15 cellular contexts compared by ENCODE assay signal in genomic region chr14:63705561-63706070, GRCh38.
DNase-seq lines count a peak whose midpoint lies in the region; ATAC-seq and TF ChIP-seq lines count a peak whose summit lies in the region.
"Had no signal": no experiment of that assay in that cellular context is flagged by ENCODE, and none has a peak within 500 bp of the region (broad histone marks: within the 10 kb centered on the region; RNA-seq: fewer than 3 reads in every experiment).

No MANE protein-coding gene starts in this region.

- H3K4me3 ChIP-seq in DOHH2 (ENCODE audit: low read length) (no peak overlapping the region; the same call in 1 of the 2 replicates), OCI-LY1 (ENCODE audit: low read depth, low read length, poor library complexity, severe bottlenecking) (no peak overlapping the region)

- H3F3A ChIP-seq in DOHH2 (ENCODE audit: control insufficient read depth, insufficient read depth), result peaks cover 4% of the 10 kb centered on the region; the same call in 1 of the 2 replicates
- H3F3A ChIP-seq in OCI-LY1 (ENCODE audit: insufficient read depth, low read length), result no peaks in the 10 kb centered on the region

- ATAC-seq in GM19438 (IDR thresholded peaks at IDR 0.05; ENCODE audit: low read depth, unreplicated experiment), result peak; percentile 59
- peak; percentile 49 for ATAC-seq in HG02852 (IDR thresholded peaks at IDR 0.05; ENCODE audit: unreplicated experiment)
- ATAC-seq: SK-N-SH treated with all-trans-retinoic acid at 6 μM for 48 hours had no signal

- TF ChIP-seq CTCF in DOHH2 (IDR thresholded peaks at IDR 0.05; ENCODE audit: low read depth, low read length, poor library complexity, severe bottlenecking) (no peak), OCI-LY1 (IDR thresholded peaks at IDR 0.05; ENCODE audit: low read length) (no peak)

- peaks cover 94% of the 10 kb centered on the region for H3K4me1 ChIP-seq in DOHH2 (ENCODE audit: control insufficient read depth, low read length)
- peaks cover 62% of the 10 kb centered on the region for H3K4me1 ChIP-seq in OCI-LY1 (ENCODE audit: insufficient read depth, low read length, severe bottlenecking)

- DNase-seq in NCI-H524 (lab: John Stamatoyannopoulos, UW) (no peak), NCI-H2227 (lab: John Stamatoyannopoulos, UW; ENCODE audit: unreplicated experiment) (no peak)
- DNase-seq in stimulated activated CD4-positive, alpha-beta T cell treated with anti-CD3 and anti-CD28 coated beads, Interleukin-4, amount 100 ng/mL, for 24 hours, result no peak
- DNase-seq in stimulated activated naive CD4-positive, alpha-beta T cell treated with Interleukin-2 at 50 U/mL for 16 hours (lab: John Stamatoyannopoulos, UW), result no peak
- DNase-seq: activated T-cell treated with anti-CD3 and anti-CD28 coated beads for 4 hours, amygdala, dermis blood vessel endothelial cell, DMS 273 treated with DMSO at 0.1 percent for 48 hours, posterior cingulate gyrus had no signal

- H3K27ac ChIP-seq in DOHH2 (ENCODE audit: low read depth, low read length) (no peak overlapping the region), OCI-LY1 (ENCODE audit: low read depth, low read length, poor library complexity, severe bottlenecking) (peak overlapping the region; percentile 14)
- H3K27ac ChIP-seq: HL-60 had no signal

- H3K9me2 ChIP-seq in DOHH2 (replicated peaks; ENCODE audit: control insufficient read depth, low read length), result no peaks in the 10 kb centered on the region
- H3K9me2 ChIP-seq in OCI-LY1 (ENCODE audit: low read depth, low read length), result no peaks in the 10 kb centered on the region

- H2AFZ ChIP-seq in OCI-LY1 (ENCODE audit: low read length), result no peak overlapping the region

- H4K20me1 ChIP-seq in DOHH2 (ENCODE audit: control insufficient read depth, insufficient read depth, low read depth, low read length) (peaks cover 3% of the 10 kb centered on the region; the same call in 1 of the 2 replicates), OCI-LY1 (ENCODE audit: insufficient read depth, low read length) (no peaks in the 10 kb centered on the region)

- H3K36me3 ChIP-seq in DOHH2 (ENCODE audit: control insufficient read depth, low read length) (peaks cover 72% of the 10 kb centered on the region), OCI-LY1 (ENCODE audit: insufficient read depth, low read length) (peaks cover 29% of the 10 kb centered on the region)

- no peaks in the 10 kb centered on the region for H3K9me3 ChIP-seq in DOHH2 (ENCODE audit: control insufficient read depth, insufficient read depth, low read length)
- no peaks in the 10 kb centered on the region; the same call in 1 of the 2 replicates for H3K9me3 ChIP-seq in OCI-LY1 (ENCODE audit: low read length)

- no peak overlapping the region for H3K9ac ChIP-seq in OCI-LY1 (ENCODE audit: low read length)

- H3K79me2 ChIP-seq in DOHH2 (ENCODE audit: control insufficient read depth, low read length), result peaks cover 100% of the 10 kb centered on the region
- peaks cover 98% of the 10 kb centered on the region for H3K79me2 ChIP-seq in OCI-LY1 (ENCODE audit: insufficient read depth, low read length)

- H3K4me2 ChIP-seq in DOHH2 (ENCODE audit: low read length) (peak overlapping the region; percentile 42), OCI-LY1 (ENCODE audit: low read length) (peak overlapping the region; percentile 24; the same call in 1 of the 2 replicates)

- no peaks in the 10 kb centered on the region for H3K27me3 ChIP-seq in DOHH2 (ENCODE audit: control insufficient read depth, low read length)
- no peaks in the 10 kb centered on the region for H3K27me3 ChIP-seq in OCI-LY1 (ENCODE audit: insufficient read depth, low read length)
